14 cellular contexts compared by ENCODE assay signal in the genomic region with DNA sequence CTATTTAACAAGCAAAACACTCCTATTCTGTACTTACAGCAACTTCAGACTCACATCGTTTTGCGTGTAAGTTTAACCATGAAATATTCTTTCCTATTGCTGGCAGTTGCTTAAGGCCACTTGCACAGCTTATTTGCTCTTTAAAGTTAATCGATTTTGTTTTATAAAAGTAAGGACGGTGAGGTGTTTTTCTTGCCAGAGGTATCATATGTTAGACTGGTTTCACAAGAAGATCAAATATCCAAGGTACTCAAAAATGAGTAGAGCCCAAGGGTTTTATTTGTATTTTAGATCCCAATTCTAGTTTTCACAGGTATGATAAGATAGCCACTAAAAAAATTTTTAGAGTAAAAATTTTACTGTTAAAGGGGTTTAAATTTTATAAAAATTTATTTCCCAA.
"Had no signal": no experiment of that assay in that cellular context is flagged by ENCODE, and none has a peak within 500 bp of the region (broad histone marks: within the 10 kb centered on the region; RNA-seq: fewer than 3 reads in every experiment).

No MANE protein-coding gene starts in this region.

- H3K27me3 ChIP-seq: brain microvascular endothelial cell, testis had no signal

- H3K36me3 ChIP-seq: brain microvascular endothelial cell had no signal

- H3K4me3 ChIP-seq: testis had no signal

- H3K27ac ChIP-seq: brain microvascular endothelial cell, testis had no signal

- ATAC-seq: left cardiac atrium; natural killer cell treated with Interleukin-12 subunit alpha and Interleukin-12 subunit beta and Interleukin-15 and Interleukin-18, amount 100 ng/mL, for 72 hours; stimulated activated naive CD8-positive, alpha-beta T cell treated with anti-CD3 and anti-CD28 coated beads, Interleukin-15, amount 100 ng/mL, for 72 hours had no signal

- H3K4me1 ChIP-seq: testis had no signal

- H3K9me3 ChIP-seq: testis had no signal

- DNase-seq: activated CD4-positive, alpha-beta memory T cell treated with anti-CD3 and anti-CD28 coated beads for 36 hours; activated CD4-positive, CD25-positive, alpha-beta regulatory T cell treated with anti-CD3 and anti-CD28 coated beads, Interleukin-2, amount 50 U/mL, for 72 hours; activated gamma-delta T cell; activated T-cell treated with anti-CD3 and anti-CD28 coated beads, Interleukin-2, amount 50 U/mL, for 48 hours; amygdala; brain microvascular endothelial cell; cerebellar nuclear complex; dermis blood vessel endothelial cell; hypothalamus; left cardiac atrium; stimulated activated CD4-positive, alpha-beta T cell treated with anti-CD3 and anti-CD28 coated beads, Interleukin-4, amount 100 ng/mL, for 1 hour; stimulated activated naive CD8-positive, alpha-beta T cell treated with anti-CD3 and anti-CD28 coated beads, Interleukin-15, amount 100 ng/mL, for 72 hours; testis had no signal
